In genomic region chr14:61368061-61368710, GRCh38 we compare ENCODE assay signal across 11 cellular contexts. TPM values are rescaled to one million over a fixed set of nuclear protein-coding genes. Genes with fewer than 3 reads are reported as not detected.
DNase-seq lines count a peak whose midpoint lies in the region; ATAC-seq and TF ChIP-seq lines count a peak whose summit lies in the region.
"Had no signal": no experiment of that assay in that cellular context is flagged by ENCODE, and none has a peak within 500 bp of the region (broad histone marks: within the 10 kb centered on the region; RNA-seq: fewer than 3 reads in every experiment).

No MANE protein-coding gene starts in this region.

- H3K4me1 ChIP-seq in RWPE2 (ENCODE audit: insufficient read depth, poor library complexity, severe bottlenecking) (peaks cover 19% of the 10 kb centered on the region), esophagus squamous epithelium (peaks cover 15 to 68% (median 31%) of the 10 kb centered on the region in 3 donors), colonic mucosa (no peaks in the 10 kb centered on the region)

- H3K36me3 ChIP-seq in RWPE2 (ENCODE audit: low read depth) (no peaks in the 10 kb centered on the region), esophagus squamous epithelium (no peaks in the 10 kb centered on the region), colonic mucosa (no peaks in the 10 kb centered on the region)

- 49 to 52% methylated on average over 4 to 5 of the region's 5 CpGs for WGBS in esophagus squamous epithelium, 2 donors

- H3K9me3 ChIP-seq in RWPE2 (ENCODE audit: severe bottlenecking) = no peaks in the 10 kb centered on the region
- no peaks in the 10 kb centered on the region for H3K9me3 ChIP-seq in esophagus squamous epithelium
- no peaks in the 10 kb centered on the region for H3K9me3 ChIP-seq in colonic mucosa

- TF ChIP-seq POLR2A in esophagus squamous epithelium (IDR thresholded peaks at IDR 0.05) = no peak

- H3K9me3 Mint-ChIP-seq in type B pancreatic cell = no peaks in the 10 kb centered on the region

- no peaks in the 10 kb centered on the region for H3K36me3 Mint-ChIP-seq in type B pancreatic cell

- DNase-seq in cardiac septum (ENCODE audit: low spot score) = peak; percentile 77
- DNase-seq in Right ventricle myocardium inferior (ENCODE audit: missing footprints) = no peak
- no peak for DNase-seq in RWPE2 (ENCODE audit: low spot score)
- DNase-seq in esophagus squamous epithelium (lab: John Stamatoyannopoulos, UW) = no peak
- DNase-seq in type B pancreatic cell (ENCODE audit: extremely low spot score, unreplicated experiment) = no peak
- DNase-seq in colonic mucosa = no peak
- DNase-seq in substantia nigra (lab: John Stamatoyannopoulos, UW) = no peak
- DNase-seq: activated CD4-positive, alpha-beta T cell treated with anti-CD3 and anti-CD28 coated beads, Interleukin-2, amount 50 U/mL, for 4 hours; hippocampal formation; NCI-H510A had no signal

- H3K4me3 ChIP-seq in RWPE2 (ENCODE audit: severe bottlenecking) = no peak overlapping the region
- H3K4me3 ChIP-seq in esophagus squamous epithelium = no peak overlapping the region
- no peak overlapping the region for H3K4me3 ChIP-seq in colonic mucosa

- H3K27ac Mint-ChIP-seq in type B pancreatic cell = peak overlapping the region; percentile 88

- H3K4me1 Mint-ChIP-seq in type B pancreatic cell (ENCODE audit: unreplicated experiment) = peaks cover 25% of the 10 kb centered on the region

- no peak for TF ChIP-seq CTCF in RWPE2 (IDR thresholded peaks at IDR 0.05; ENCODE audit: poor library complexity, severe bottlenecking)
- no peak for TF ChIP-seq CTCF in esophagus squamous epithelium (IDR thresholded peaks at IDR 0.05)
- TF ChIP-seq CTCF in type B pancreatic cell (conservative IDR thresholded peaks at IDR 0.05) = no peak
- no peak for TF ChIP-seq CTCF in colonic mucosa (IDR thresholded peaks at IDR 0.05)

- peak overlapping the region; percentile 78 for H3K4me3 Mint-ChIP-seq in type B pancreatic cell

- no peaks in the 10 kb centered on the region for H3K27me3 ChIP-seq in RWPE2 (ENCODE audit: insufficient read depth, poor library complexity, severe bottlenecking)
- H3K27me3 ChIP-seq in esophagus squamous epithelium = no peaks in the 10 kb centered on the region
- no peaks in the 10 kb centered on the region for H3K27me3 ChIP-seq in colonic mucosa

- ATAC-seq in Right ventricle myocardium inferior (no peak), RWPE2 (ENCODE audit: low read depth) (peak; percentile 67), HG03095 (IDR thresholded peaks at IDR 0.05; ENCODE audit: unreplicated experiment) (no peak)

- intact Hi-C loops in cardiac septum (cut with DNase I) (no loop called here), Right ventricle myocardium inferior (cut with DNase I) (no loop called here), esophagus squamous epithelium (cut with DNase I) (no loop called here), colonic mucosa (cut with DNase I) (no loop called here)

- no peak overlapping the region for H3K9ac ChIP-seq in colonic mucosa (ENCODE audit: low read depth in 2 of 2, low read length in 2 of 2)

- H3K27me3 Mint-ChIP-seq in type B pancreatic cell = no peaks in the 10 kb centered on the region

- H3K27ac ChIP-seq in RWPE2 (ENCODE audit: poor library complexity, severe bottlenecking) (no peak overlapping the region), esophagus squamous epithelium (peak overlapping the region; percentile 30 to 65 (median 48)), colonic mucosa (no peak overlapping the region), substantia nigra (ENCODE audit: low read depth, low read length, poor library complexity, severe bottlenecking) (no peak overlapping the region)

RNA-seq across cellular contexts. Expression of gene PRKCH, which starts 46.8 kb away (rescaled TPM):
- total RNA-seq in cardiac septum (17.0 TPM), Right ventricle myocardium inferior (16.4 TPM), esophagus squamous epithelium (10 to 100 TPM; 34.5 to 51.3 (median 45.0) TPM), type B pancreatic cell (ENCODE audit: low replicate concordance) (19.1 and 59.0 TPM in 2 replicates), colonic mucosa (10 to 100 TPM; 11.4 to 11.5 TPM)

Comparison
In these comparisons a context has a peak if more than half of its experiments do, and no peak if none do; other contexts are left out.
1. H3K27ac ChIP-seq: peak in esophagus squamous epithelium (4 of 4); none in RWPE2 (single experiment), colonic mucosa (single experiment) and substantia nigra (single experiment).